In the genomic region with DNA sequence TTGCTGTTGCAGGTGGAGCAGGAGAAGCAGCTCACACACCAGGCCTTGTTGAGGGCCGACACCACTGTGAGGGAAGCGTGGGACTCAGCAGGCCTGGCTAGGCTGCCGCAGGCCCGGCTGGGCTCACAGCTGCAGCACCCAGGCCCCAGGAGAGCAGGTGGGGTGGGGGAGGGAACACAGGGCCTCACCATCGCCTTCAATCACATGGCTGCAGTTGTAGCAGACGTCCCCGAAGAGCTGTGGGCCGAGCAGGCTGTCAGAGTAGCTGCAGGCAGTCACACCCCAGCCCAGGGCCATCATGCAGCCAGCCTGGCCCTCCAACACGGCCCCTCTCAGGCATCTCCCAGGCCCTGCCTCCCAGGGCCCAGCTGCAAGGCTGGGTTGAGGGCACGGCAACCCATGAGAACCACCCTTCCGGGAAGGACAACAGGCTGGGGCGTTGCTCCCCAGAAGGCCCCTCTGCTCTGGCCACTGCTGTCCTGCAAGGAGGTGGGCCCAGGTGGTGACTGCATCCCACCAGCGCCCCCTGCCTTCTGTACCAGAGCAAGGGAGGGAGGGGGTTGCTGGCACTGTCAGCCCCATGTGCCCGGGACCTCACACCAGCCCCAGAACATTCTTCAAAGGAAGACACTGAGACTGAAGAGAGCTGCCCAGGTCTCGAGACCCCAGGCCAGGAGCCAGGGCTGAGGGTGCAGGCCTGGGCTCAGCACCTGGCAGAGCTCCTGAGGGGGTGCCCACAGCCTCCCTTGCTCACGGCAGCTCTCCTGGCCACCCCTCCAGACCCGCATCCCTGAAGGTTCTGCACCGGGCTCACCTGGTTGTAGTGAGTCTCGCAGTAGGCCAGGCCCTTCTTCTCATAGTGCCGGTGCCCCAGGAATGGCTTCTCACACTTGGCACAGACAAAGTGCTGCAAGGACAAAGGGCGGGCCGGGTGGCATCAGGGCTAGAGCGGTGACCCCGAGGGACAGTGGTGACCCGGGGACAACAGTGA, we compare ENCODE assay signal across 10 cellular contexts. TPM values are rescaled to one million over a fixed set of nuclear protein-coding genes. Genes with fewer than 3 reads are reported as not detected.
DNase-seq lines count a peak whose midpoint lies in the region; ATAC-seq, FAIRE-seq and TF ChIP-seq lines count a peak whose summit lies in the region.
"Had no signal": no experiment of that assay in that cellular context is flagged by ENCODE, and none has a peak within 500 bp of the region (broad histone marks: within the 10 kb centered on the region; RNA-seq: fewer than 3 reads in every experiment).

No MANE protein-coding gene starts in this region.

- intact Hi-C loops in ascending aorta (cut with DNase I) = no loop called here

- H3K4me1 ChIP-seq in Loucy (ENCODE audit: insufficient read depth, low read length, poor library complexity, severe bottlenecking) (peaks cover 82% of the 10 kb centered on the region), ascending aorta (peaks cover 7 to 17% of the 10 kb centered on the region in 2 donors), neutrophil (ENCODE audit: control insufficient read depth in 1 of 2, insufficient read depth in 1 of 2, low read depth in 1 of 2, low read length in 1 of 2) (peaks cover 55 to 65% of the 10 kb centered on the region in 2 experiments)

- no peak overlapping the region for H2AFZ ChIP-seq in Loucy (ENCODE audit: low read length)

- H3K27me3 ChIP-seq in Loucy (ENCODE audit: insufficient read depth, low read length, poor library complexity, severe bottlenecking) (no peaks in the 10 kb centered on the region), ascending aorta (no peaks in the 10 kb centered on the region), neutrophil (no peaks in the 10 kb centered on the region)

- H3K9ac ChIP-seq in Loucy (ENCODE audit: low read depth, low read length, poor library complexity, severe bottlenecking) = peak overlapping the region; percentile 79

- H3F3A ChIP-seq in Loucy (ENCODE audit: low read depth) = no peaks in the 10 kb centered on the region

- H4K20me1 ChIP-seq in Loucy (ENCODE audit: insufficient read depth, low read length, poor library complexity, severe bottlenecking) = no peaks in the 10 kb centered on the region

- no peak for FAIRE-seq in D721Med (lab: Jason Lieb, UNC)
- FAIRE-seq: islet of Langerhans had no signal

- ATAC-seq in GM21825 (IDR thresholded peaks at IDR 0.05; ENCODE audit: unreplicated experiment) = no peak

- H3K9me2 ChIP-seq in Loucy (replicated peaks; ENCODE audit: low read depth, low read length) = no peaks in the 10 kb centered on the region

- H3K79me2 ChIP-seq in Loucy (ENCODE audit: insufficient read depth, low read length) = peaks cover 21% of the 10 kb centered on the region; the same call in 1 of the 2 replicates

- H3K36me3 ChIP-seq in Loucy (ENCODE audit: insufficient read depth, low read length) (no peaks in the 10 kb centered on the region), ascending aorta (peaks cover 39 to 59% of the 10 kb centered on the region in 2 donors), neutrophil (no peaks in the 10 kb centered on the region)

- H3K27ac ChIP-seq in ascending aorta = peak overlapping the region; percentile 67 to 87
- peak overlapping the region; percentile 99 for H3K27ac ChIP-seq in neutrophil

- peak; percentile 70 for TF ChIP-seq CTCF in Loucy (conservative IDR thresholded peaks at IDR 0.05; ENCODE audit: low read length)
- TF ChIP-seq CTCF in ascending aorta (IDR thresholded peaks at IDR 0.05) = peak in 2 of 3 experiments; percentile 7 to 9
- peak; percentile 14 for TF ChIP-seq CTCF in neutrophil (IDR thresholded peaks at IDR 0.05)
- TF ChIP-seq CTCF in D721Med (IDR thresholded peaks at IDR 0.05; ENCODE audit: insufficient read depth, missing control alignments) = no peak

- H3K4me2 ChIP-seq in Loucy (ENCODE audit: low read depth, low read length, poor library complexity, severe bottlenecking) = peak overlapping the region; percentile 78

- no peaks in the 10 kb centered on the region for H3K9me3 ChIP-seq in Loucy (ENCODE audit: insufficient read depth, low read depth, low read length)
- no peaks in the 10 kb centered on the region for H3K9me3 ChIP-seq in ascending aorta
- no peaks in the 10 kb centered on the region for H3K9me3 ChIP-seq in neutrophil

- DNase-seq in NCI-H146 (lab: John Stamatoyannopoulos, UW) = peak; percentile 30
- DNase-seq in NCI-H146 treated with DMSO at 0.1 percent for 48 hours (lab: John Stamatoyannopoulos, UW; ENCODE audit: unreplicated experiment) = no peak
- no peak for DNase-seq in ascending aorta (ENCODE audit: low spot score in 2 of 2)
- no peak for DNase-seq in D721Med (ENCODE audit: insufficient read length, low spot score)
- no peak for DNase-seq in SIG-M5 treated with dmso at 0.1 percent for 504 hours (lab: John Stamatoyannopoulos, UW; ENCODE audit: unreplicated experiment)

- H3K4me3 ChIP-seq in Loucy (ENCODE audit: low read length, poor library complexity, severe bottlenecking) (peak overlapping the region; percentile 66), ascending aorta (no peak overlapping the region), neutrophil (ENCODE audit: low read depth in 1 of 2, low read length in 1 of 2) (peak overlapping the region; percentile 60 to 66)

RNA-seq across cellular contexts. Expression of a gene that starts 5.6 kb away (rescaled TPM):
- total RNA-seq in ascending aorta = not detected
- total RNA-seq: T-helper 2 cell treated with Interferon-gamma antibody and Interleukin-4, amounts not matched to agents 100 ng/mL and 5 ng/mL, for 36 hours had no signal

RNA-seq across cellular contexts. Expression of a gene that starts 35.0 kb away (rescaled TPM):
- 169 TPM for total RNA-seq in ascending aorta

Comparison
In these comparisons a context has a peak if more than half of its experiments do, and no peak if none do; other contexts are left out.
1. H3K4me3 ChIP-seq: peak in Loucy (single experiment) and neutrophil (2 of 2); none in ascending aorta (0 of 2).